In genomic region chr21:45542242-45542666, GRCh38 we compare ENCODE assay signal across 8 cellular contexts. TPM values are rescaled to one million over a fixed set of nuclear protein-coding genes. Genes with fewer than 3 reads are reported as not detected.
DNase-seq lines count a peak whose midpoint lies in the region; ATAC-seq, FAIRE-seq and TF ChIP-seq lines count a peak whose summit lies in the region.

Gene SLC19A1, minus strand, starts transcription at chr21:45542440. Its CDS starts 4,481 bp downstream, at chr21:45537959.

- H3K27me3 ChIP-seq in MG63: no peaks in the 10 kb centered on the region
- no peaks in the 10 kb centered on the region for H3K27me3 ChIP-seq in WERI-Rb-1 (ENCODE audit: insufficient read depth, low read depth, severe bottlenecking)

- H3K36me3 ChIP-seq in MG63: peaks cover 25% of the 10 kb centered on the region
- H3K36me3 ChIP-seq in WERI-Rb-1: peaks cover 12% of the 10 kb centered on the region
- no peaks in the 10 kb centered on the region for H3K36me3 ChIP-seq in kidney (ENCODE audit: control insufficient read depth in 1 of 2, insufficient read depth in 2 of 2, low read length in 2 of 2)

- DNase-seq in DMS53 treated with DMSO at 0.1 percent for 48 hours (lab: John Stamatoyannopoulos, UW; ENCODE audit: unreplicated experiment) (peak; percentile 7), MG63 (peak; percentile 73), WERI-Rb-1 (peak; percentile 67), kidney (peak; percentile 87), pons (ENCODE audit: low spot score) (no peak)
- peak; percentile 70 for DNase-seq in central memory CD4-positive, alpha-beta T cell
- DNase-seq in stimulated activated CD4-positive, alpha-beta T cell treated with anti-CD3 and anti-CD28 coated beads, Interleukin-1b, Interleukin-23, amount 100 ng/mL, for 24 hours (ENCODE audit: low read depth in 4 of 4, low spot score in 1 of 4): peak in 3 of 4 experiments; percentile 62 to 67 (median 67)

- no peak within 1 kb of the TSS for H3K9ac ChIP-seq in kidney (ENCODE audit: low read length in 2 of 2)

- no peaks in the 10 kb centered on the region for H3K9me3 ChIP-seq in MG63
- H3K9me3 ChIP-seq in WERI-Rb-1 (ENCODE audit: severe bottlenecking): no peaks in the 10 kb centered on the region
- no peaks in the 10 kb centered on the region for H3K9me3 ChIP-seq in kidney (ENCODE audit: control insufficient read depth in 1 of 2, low read length in 2 of 2)

- TF ChIP-seq CTCF in WERI-Rb-1 (IDR thresholded peaks at IDR 0.05; ENCODE audit: low read depth, low read length) (peak; percentile 38; the same call in 1 of the 2 replicates), kidney (IDR thresholded peaks at IDR 0.05; ENCODE audit: borderline replicate concordance, extremely low read depth, insufficient read depth) (peak; percentile 63)

- H3K27ac ChIP-seq in WERI-Rb-1 (peak within 1 kb of the TSS; percentile 87), kidney (ENCODE audit: low read depth in 2 of 2, low read length in 2 of 2) (no peak within 1 kb of the TSS)

- no peak for FAIRE-seq in kidney (lab: Jason Lieb, UNC)

- peak; percentile 58 for ATAC-seq in GM21529 (IDR thresholded peaks at IDR 0.05; ENCODE audit: unreplicated experiment)

- intact Hi-C loops in kidney (cut with DNase I): no loop called here

- H3K4me3 ChIP-seq in MG63: peak within 1 kb of the TSS; percentile 56
- peak within 1 kb of the TSS; percentile 62 for H3K4me3 ChIP-seq in WERI-Rb-1 (ENCODE audit: low read depth, low read length)
- H3K4me3 ChIP-seq in kidney (ENCODE audit: low read length in 2 of 2): peak within 1 kb of the TSS in 1 of 2 donors; percentile 29

- peaks cover 0 to 7% of the 10 kb centered on the region in 2 donors for H3K4me1 ChIP-seq in kidney (ENCODE audit: control insufficient read depth in 1 of 2, insufficient read depth in 1 of 2, low read depth in 1 of 2, low read length in 2 of 2)

RNA-seq across cellular contexts. Expression of gene SLC19A1, which starts in this region (rescaled TPM):
- total RNA-seq in MG63 (2014; rRNA removed; shearing (Covaris generic); ENCODE audit: low replicate concordance): 25.5 and 26.7 TPM in 2 replicates
- total RNA-seq in kidney: 7.2 TPM
- 5.1 TPM for polyA plus RNA-seq in kidney (ENCODE audit: insufficient read depth, low read depth, low replicate concordance)
